Comparison of ENCODE assay signal across 14 cellular contexts in genomic region chr5:68012429-68012828, GRCh38.
"Had no signal": no experiment of that assay in that cellular context is flagged by ENCODE, and none has a peak within 500 bp of the region (broad histone marks: within the 10 kb centered on the region; RNA-seq: fewer than 3 reads in every experiment).

No MANE protein-coding gene starts in this region.

- H3K36me3 Mint-ChIP-seq: activated naive CD8-positive, alpha-beta T cell treated with anti-CD3 and anti-CD28 coated beads, Interleukin-2, amount 10 ng/mL, durations not matched to agents 7 days and 5 days; memory B cell had no signal

- ATAC-seq: activated CD4-positive, CD25-positive, alpha-beta regulatory T cell treated with anti-CD3 and anti-CD28 coated beads, Interleukin-2, amount 50 U/mL, for 24 hours; activated T-cell treated with anti-CD3 and anti-CD28 coated beads, Interleukin-2, amount 50 U/mL, for 4 hours; upper lobe of right lung had no signal

- H3K27me3 ChIP-seq: colonic mucosa, suprapubic skin, upper lobe of right lung had no signal

- H3K27me3 Mint-ChIP-seq: activated naive CD8-positive, alpha-beta T cell treated with anti-CD3 and anti-CD28 coated beads, Interleukin-2, amount 10 ng/mL, durations not matched to agents 7 days and 5 days; memory B cell had no signal

- H3K27ac Mint-ChIP-seq: activated naive CD8-positive, alpha-beta T cell treated with anti-CD3 and anti-CD28 coated beads, Interleukin-2, amount 10 ng/mL, durations not matched to agents 7 days and 5 days; memory B cell; nephron had no signal

- H3K27ac ChIP-seq: colonic mucosa, suprapubic skin, upper lobe of right lung had no signal

- H3K4me3 ChIP-seq: colonic mucosa, suprapubic skin, upper lobe of right lung had no signal

- H3K4me1 ChIP-seq: colonic mucosa, suprapubic skin, upper lobe of right lung had no signal

- H3K4me3 Mint-ChIP-seq: activated naive CD8-positive, alpha-beta T cell treated with anti-CD3 and anti-CD28 coated beads, Interleukin-2, amount 10 ng/mL, durations not matched to agents 7 days and 5 days; activated T-cell treated with anti-CD3 and anti-CD28 coated beads, Interleukin-2, amount 50 U/mL, for 4 hours; memory B cell; nephron had no signal

- H3K9me3 ChIP-seq: colonic mucosa, suprapubic skin, upper lobe of right lung had no signal

- H3K9me3 Mint-ChIP-seq: activated T-cell treated with anti-CD3 and anti-CD28 coated beads, Interleukin-2, amount 50 U/mL, for 4 hours; memory B cell had no signal

- DNase-seq: activated CD4-positive, alpha-beta T cell treated with anti-CD3 and anti-CD28 coated beads, Interleukin-2, amount 50 U/mL, for 4 hours; activated naive CD8-positive, alpha-beta T cell treated with anti-CD3 and anti-CD28 coated beads, Interleukin-2, amount 10 ng/mL, durations not matched to agents 7 days and 5 days; activated T-cell treated with anti-CD3 and anti-CD28 coated beads, Interleukin-2, amount 50 U/mL, for 4 hours; anterior cingulate cortex; colonic mucosa; effector CD4-positive, alpha-beta T cell; occipital lobe; stimulated activated CD4-positive, alpha-beta T cell treated with anti-CD3 and anti-CD28 coated beads, Interleukin-12 subunit alpha, Interleukin-12 subunit beta, amount 100 ng/mL, for 4 hours; stimulated activated naive CD4-positive, alpha-beta T cell; upper lobe of right lung had no signal

- H3K4me1 Mint-ChIP-seq: activated naive CD8-positive, alpha-beta T cell treated with anti-CD3 and anti-CD28 coated beads, Interleukin-2, amount 10 ng/mL, durations not matched to agents 7 days and 5 days had no signal

- H3K36me3 ChIP-seq: colonic mucosa, suprapubic skin, upper lobe of right lung had no signal
